ENCODE assay signal across 9 cellular contexts in genomic region chr2:106566050-106566449, GRCh38.
A peak's percentile ranks its signal among the peaks of the same experiment; 100 is the strongest.
DNase-seq lines count a peak whose midpoint lies in the region; ATAC-seq and TF ChIP-seq lines count a peak whose summit lies in the region.
"Had no signal": no experiment of that assay in that cellular context is flagged by ENCODE, and none has a peak within 500 bp of the region (broad histone marks: within the 10 kb centered on the region; RNA-seq: fewer than 3 reads in every experiment).

No MANE protein-coding gene starts in this region.

- no peaks in the 10 kb centered on the region for H3K9me3 Mint-ChIP-seq in chondrocyte (ENCODE audit: low read depth)
- H3K9me3 Mint-ChIP-seq: activated B cell treated with CpG ODN at 0.5 μM for 24 hours had no signal

- DNase-seq in H4 (ENCODE audit: low spot score) (peak; percentile 72), chondrocyte (ENCODE audit: low spot score) (no peak), gastrocnemius medialis (peak; percentile 16 to 34), GM20000 (ENCODE audit: low spot score) (no peak), DMS79 (lab: John Stamatoyannopoulos, UW) (no peak)
- DNase-seq in effector memory CD4-positive, alpha-beta T cell, result no peak
- DNase-seq: activated B cell treated with CpG ODN at 0.5 μM for 24 hours had no signal

- intact Hi-C loops in gastrocnemius medialis (cut with DNase I; ENCODE audit: low total_unique reads), result no loop called here

- peak overlapping the region in 9 of 11 experiments; percentile 13 to 88 (median 47); a peak in 16 of 22 replicates for H3K4me2 ChIP-seq in BLaER1 treated with 17β-estradiol and CSF1 and Interleukin-3, amounts not matched to agents 10 nM and 100 nM

- H4K20me1 ChIP-seq in BLaER1 treated with 17β-estradiol and CSF1 and Interleukin-3, amounts not matched to agents 10 nM and 100 nM, result no peaks in the 10 kb centered on the region

- in situ Hi-C loops in gastrocnemius medialis (cut with MboI; ENCODE audit: low sequenced_read_pairs in 4 of 4), result no loop called here

- peak overlapping the region; percentile 23 for H3K27ac Mint-ChIP-seq in chondrocyte (ENCODE audit: unreplicated experiment)
- H3K27ac Mint-ChIP-seq: activated B cell treated with CpG ODN at 0.5 μM for 24 hours had no signal

- ATAC-seq in gastrocnemius medialis (peak; percentile 70 to 72), HG03097 (IDR thresholded peaks at IDR 0.05; ENCODE audit: low FRiP score, unreplicated experiment) (no peak)

- H3K4me3 ChIP-seq in BLaER1 treated with 17β-estradiol and CSF1 and Interleukin-3, amounts not matched to agents 10 nM and 100 nM, result no peak overlapping the region
- H3K4me3 ChIP-seq in gastrocnemius medialis, result no peak overlapping the region
- no peak overlapping the region for H3K4me3 ChIP-seq in effector memory CD4-positive, alpha-beta T cell (ENCODE audit: insufficient read depth, low read depth, low read length, poor library complexity, severe bottlenecking)

- no peaks in the 10 kb centered on the region for H3K36me3 ChIP-seq in BLaER1 treated with 17β-estradiol and CSF1 and Interleukin-3, amounts not matched to agents 10 nM and 100 nM
- no peaks in the 10 kb centered on the region for H3K36me3 ChIP-seq in gastrocnemius medialis
- no peaks in the 10 kb centered on the region for H3K36me3 ChIP-seq in effector memory CD4-positive, alpha-beta T cell (ENCODE audit: control insufficient read depth, insufficient read depth, low read length)

- TF ChIP-seq CTCF in chondrocyte (IDR thresholded peaks at IDR 0.05), result no peak
- TF ChIP-seq CTCF in gastrocnemius medialis (IDR thresholded peaks at IDR 0.05 in 4 of 5, conservative IDR thresholded peaks at IDR 0.05 in 1 of 5), result no peak
- no peak for TF ChIP-seq CTCF in GM20000 (IDR thresholded peaks at IDR 0.05; ENCODE audit: extremely low read depth, missing control alignments)

- H3K4me1 Mint-ChIP-seq in chondrocyte (ENCODE audit: low read depth), result peaks cover 42% of the 10 kb centered on the region
- H3K4me1 Mint-ChIP-seq: activated B cell treated with CpG ODN at 0.5 μM for 24 hours had no signal

- H3K27me3 ChIP-seq in BLaER1 treated with 17β-estradiol and CSF1 and Interleukin-3, amounts not matched to agents 10 nM and 100 nM, result no peaks in the 10 kb centered on the region
- H3K27me3 ChIP-seq in gastrocnemius medialis, result no peaks in the 10 kb centered on the region
- H3K27me3 ChIP-seq in effector memory CD4-positive, alpha-beta T cell (replicated peaks; ENCODE audit: control insufficient read depth, insufficient read depth, low read length, poor library complexity, severe bottlenecking), result no peaks in the 10 kb centered on the region

- peaks cover 0 to 10% (median 0%) of the 10 kb centered on the region in 11 experiments; a peak in 4 of 22 replicates for H3K9me3 ChIP-seq in BLaER1 treated with 17β-estradiol and CSF1 and Interleukin-3, amounts not matched to agents 10 nM and 100 nM (replicated peaks in 1 of 11)
- no peaks in the 10 kb centered on the region for H3K9me3 ChIP-seq in gastrocnemius medialis
- no peaks in the 10 kb centered on the region for H3K9me3 ChIP-seq in effector memory CD4-positive, alpha-beta T cell (ENCODE audit: control insufficient read depth, low read length)

- peaks cover 1% of the 10 kb centered on the region for H3K36me3 Mint-ChIP-seq in chondrocyte (ENCODE audit: low read depth)

- no peak overlapping the region for H3K27ac ChIP-seq in BLaER1 treated with 17β-estradiol and CSF1 and Interleukin-3, amounts not matched to agents 10 nM and 100 nM
- H3K27ac ChIP-seq in gastrocnemius medialis, result no peak overlapping the region
- no peak overlapping the region for H3K27ac ChIP-seq in effector memory CD4-positive, alpha-beta T cell (ENCODE audit: insufficient read depth, low read length, poor library complexity, severe bottlenecking)

- H3K9ac ChIP-seq in BLaER1 treated with 17β-estradiol and CSF1 and Interleukin-3, amounts not matched to agents 10 nM and 100 nM, result no peak overlapping the region

- H3K27me3 Mint-ChIP-seq in chondrocyte (ENCODE audit: low read depth), result peaks cover 6% of the 10 kb centered on the region

- no peak overlapping the region for H3K4me3 Mint-ChIP-seq in chondrocyte (ENCODE audit: unreplicated experiment)
- H3K4me3 Mint-ChIP-seq: activated B cell treated with CpG ODN at 0.5 μM for 24 hours had no signal

- no peak for TF ChIP-seq POLR2A in gastrocnemius medialis (IDR thresholded peaks at IDR 0.05)

- peaks cover 21 to 46% (median 38%) of the 10 kb centered on the region in 10 experiments for H3K4me1 ChIP-seq in BLaER1 treated with 17β-estradiol and CSF1 and Interleukin-3, amounts not matched to agents 10 nM and 100 nM
- peaks cover 6 to 14% of the 10 kb centered on the region in 2 donors for H3K4me1 ChIP-seq in gastrocnemius medialis
- no peaks in the 10 kb centered on the region for H3K4me1 ChIP-seq in effector memory CD4-positive, alpha-beta T cell (ENCODE audit: control insufficient read depth, insufficient read depth, low read length, poor library complexity, severe bottlenecking)

Comparison
In these comparisons a context has a peak if more than half of its experiments do, and no peak if none do; other contexts are left out.
1. DNase-seq: peak in H4 (single experiment) and gastrocnemius medialis (2 of 2); none in chondrocyte (single experiment), GM20000 (single experiment), effector memory CD4-positive, alpha-beta T cell (0 of 3) and DMS79 (single experiment).